ENCODE assay signal across 8 cellular contexts in the genomic region with DNA sequence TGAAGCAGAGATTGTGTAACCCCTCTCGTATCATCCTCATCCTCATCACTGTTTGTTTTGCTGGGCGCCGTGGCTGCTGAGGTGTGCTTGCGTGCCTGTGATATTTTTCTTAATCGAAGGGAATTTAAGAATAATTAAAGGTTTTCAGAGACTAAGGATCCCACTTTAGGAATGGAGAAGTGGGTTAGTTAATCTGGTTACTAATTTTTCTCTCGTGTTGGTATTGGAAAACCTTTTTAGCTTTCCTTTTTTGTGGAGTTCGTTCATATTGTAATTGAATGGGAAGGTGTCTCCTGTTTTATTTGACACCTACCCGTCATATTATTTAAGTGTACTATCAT. TPM values are rescaled to one million over a fixed set of nuclear protein-coding genes. Genes with fewer than 3 reads are reported as not detected.
DNase-seq lines count a peak whose midpoint lies in the region; ATAC-seq lines count a peak whose summit lies in the region.

No MANE protein-coding gene starts in this region.

- H3K4me3 ChIP-seq in iPS-15b (ENCODE audit: low read depth, low read length): peak overlapping the region; percentile 66
- peak overlapping the region; percentile 79 to 95 for H3K4me3 ChIP-seq in stomach smooth muscle (ENCODE audit: low read length in 2 of 2)

- H3K4me1 ChIP-seq in iPS-15b (ENCODE audit: control insufficient read depth, insufficient read depth, low read length): peaks cover 8% of the 10 kb centered on the region
- H3K4me1 ChIP-seq in stomach smooth muscle (ENCODE audit: control insufficient read depth, insufficient read depth, low read length): peaks cover 4% of the 10 kb centered on the region

- H3K27ac ChIP-seq in stomach smooth muscle (ENCODE audit: low read length): no peak overlapping the region

- H3K9me3 ChIP-seq in iPS-15b (ENCODE audit: control insufficient read depth, insufficient read depth, low read length) (no peaks in the 10 kb centered on the region), stomach smooth muscle (ENCODE audit: control insufficient read depth in 2 of 2, low read length in 2 of 2) (no peaks in the 10 kb centered on the region)

- peaks cover 33% of the 10 kb centered on the region for H3K4me1 Mint-ChIP-seq in activated T-cell treated with anti-CD3 and anti-CD28 coated beads, Interleukin-2, amount 50 U/mL, for 4 hours (ENCODE audit: low read depth)
- H3K4me1 Mint-ChIP-seq in activated T-cell treated with anti-CD3 and anti-CD28 coated beads, Interleukin-2, amount 50 U/mL, for 72 hours (ENCODE audit: low read depth): peaks cover 45% of the 10 kb centered on the region

- no peaks in the 10 kb centered on the region for H3K9me3 Mint-ChIP-seq in activated T-cell treated with anti-CD3 and anti-CD28 coated beads, Interleukin-2, amount 50 U/mL, for 4 hours
- no peaks in the 10 kb centered on the region for H3K9me3 Mint-ChIP-seq in activated T-cell treated with anti-CD3 and anti-CD28 coated beads, Interleukin-2, amount 50 U/mL, for 72 hours

- ATAC-seq in activated T-cell treated with anti-CD3 and anti-CD28 coated beads, Interleukin-2, amount 50 U/mL, for 4 hours: peak in 1 of 2 donors; percentile 11
- ATAC-seq in activated T-cell treated with anti-CD3 and anti-CD28 coated beads, Interleukin-2, amount 50 U/mL, for 72 hours (replicated peaks in 1 of 2): no peak
- ATAC-seq in GM19463 (IDR thresholded peaks at IDR 0.05; ENCODE audit: unreplicated experiment): no peak

- no peaks in the 10 kb centered on the region for H3K27me3 Mint-ChIP-seq in activated T-cell treated with anti-CD3 and anti-CD28 coated beads, Interleukin-2, amount 50 U/mL, for 4 hours (ENCODE audit: low read depth)
- H3K27me3 Mint-ChIP-seq in activated T-cell treated with anti-CD3 and anti-CD28 coated beads, Interleukin-2, amount 50 U/mL, for 72 hours (ENCODE audit: low read depth): peaks cover 13% of the 10 kb centered on the region

- H3K9ac ChIP-seq in iPS-15b (ENCODE audit: low read depth, low read length) (no peak overlapping the region), stomach smooth muscle (ENCODE audit: low read length in 2 of 2) (peak overlapping the region; percentile 55 to 65)

- H3K36me3 ChIP-seq in iPS-15b (ENCODE audit: control insufficient read depth, insufficient read depth, low read length): no peaks in the 10 kb centered on the region
- peaks cover under 1% of the 10 kb centered on the region in 2 donors for H3K36me3 ChIP-seq in stomach smooth muscle (ENCODE audit: control insufficient read depth in 2 of 2, insufficient read depth in 2 of 2, low read length in 2 of 2)

- peak overlapping the region; percentile 93 for H3K4me3 Mint-ChIP-seq in activated T-cell treated with anti-CD3 and anti-CD28 coated beads, Interleukin-2, amount 50 U/mL, for 4 hours
- H3K4me3 Mint-ChIP-seq in activated T-cell treated with anti-CD3 and anti-CD28 coated beads, Interleukin-2, amount 50 U/mL, for 72 hours: peak overlapping the region; percentile 89 to 97

- H3K36me3 Mint-ChIP-seq in activated T-cell treated with anti-CD3 and anti-CD28 coated beads, Interleukin-2, amount 50 U/mL, for 4 hours (ENCODE audit: insufficient read depth): peaks cover 6% of the 10 kb centered on the region
- H3K36me3 Mint-ChIP-seq in activated T-cell treated with anti-CD3 and anti-CD28 coated beads, Interleukin-2, amount 50 U/mL, for 72 hours (ENCODE audit: insufficient read depth in 2 of 2): peaks cover 7 to 9% of the 10 kb centered on the region in 2 donors

- no peak for DNase-seq in activated T-cell treated with anti-CD3 and anti-CD28 coated beads, Interleukin-2, amount 50 U/mL, for 4 hours
- no peak for DNase-seq in activated T-cell treated with anti-CD3 and anti-CD28 coated beads, Interleukin-2, amount 50 U/mL, for 1 hour
- no peak for DNase-seq in activated T-cell treated with anti-CD3 and anti-CD28 coated beads, Interleukin-2, amount 50 U/mL, for 72 hours
- DNase-seq in midbrain (lab: John Stamatoyannopoulos, UW) (no peak), NCI-H2107 (lab: John Stamatoyannopoulos, UW) (no peak)

- H3K27ac Mint-ChIP-seq in activated T-cell treated with anti-CD3 and anti-CD28 coated beads, Interleukin-2, amount 50 U/mL, for 72 hours: peak overlapping the region; percentile 72

- H3K27me3 ChIP-seq in iPS-15b (ENCODE audit: control insufficient read depth, insufficient read depth, low read length) (no peaks in the 10 kb centered on the region), stomach smooth muscle (ENCODE audit: control insufficient read depth in 1 of 2, insufficient read depth in 2 of 2, low read length in 2 of 2) (no peaks in the 10 kb centered on the region)

RNA-seq across cellular contexts. Expression of gene UBN2, which starts 1.3 kb away (rescaled TPM):
- 1 to 10 TPM; 5.9 to 8.2 (median 6.7) TPM for total RNA-seq in activated T-cell treated with anti-CD3 and anti-CD28 coated beads, Interleukin-2, amount 50 U/mL, for 4 hours
- total RNA-seq in activated T-cell treated with anti-CD3 and anti-CD28 coated beads, Interleukin-2, amount 50 U/mL, for 72 hours: 10 to 100 TPM; 15.0 to 18.8 TPM
